18 cellular contexts compared by ENCODE assay signal in genomic region chr2:223598994-223599645, GRCh38. TPM values are rescaled to one million over a fixed set of nuclear protein-coding genes. Genes with fewer than 3 reads are reported as not detected.
A peak's percentile ranks its signal among the peaks of the same experiment; 100 is the strongest.
DNase-seq lines count a peak whose midpoint lies in the region; ATAC-seq, FAIRE-seq and TF ChIP-seq lines count a peak whose summit lies in the region.
"Had no signal": no experiment of that assay in that cellular context is flagged by ENCODE, and none has a peak within 500 bp of the region (broad histone marks: within the 10 kb centered on the region; RNA-seq: fewer than 3 reads in every experiment).

No MANE protein-coding gene starts in this region.

- no peak overlapping the region for H2AFZ ChIP-seq in keratinocyte (ENCODE audit: control insufficient read depth, low read length)

- H3K4me3 ChIP-seq in keratinocyte (ENCODE audit: control insufficient read depth in 2 of 3, extremely low read depth in 1 of 3, insufficient read depth in 2 of 3, low read depth in 1 of 3, low read length in 3 of 3), result no peak overlapping the region
- H3K4me3 ChIP-seq in CD8-positive, alpha-beta memory T cell (ENCODE audit: low read length), result no peak overlapping the region
- H3K4me3 ChIP-seq in upper lobe of right lung, result no peak overlapping the region
- H3K4me3 ChIP-seq: ascending aorta, ovary had no signal

- no peaks in the 10 kb centered on the region for H4K20me1 ChIP-seq in keratinocyte (ENCODE audit: control insufficient read depth, extremely low read depth, insufficient read depth, low read length)

- no peaks in the 10 kb centered on the region for H3K79me2 ChIP-seq in keratinocyte (ENCODE audit: control insufficient read depth, insufficient read depth, low read length)

- H3K9me3 ChIP-seq in keratinocyte (ENCODE audit: control insufficient read depth, low read depth, low read length) (no peaks in the 10 kb centered on the region), upper lobe of right lung (no peaks in the 10 kb centered on the region)
- H3K9me3 ChIP-seq in CD8-positive, alpha-beta memory T cell (ENCODE audit: low read length), result no peaks in the 10 kb centered on the region
- H3K9me3 ChIP-seq: ascending aorta, ovary had no signal

- H3K27ac ChIP-seq in keratinocyte (ENCODE audit: control insufficient read depth, insufficient read depth, low read length) (no peak overlapping the region), upper lobe of right lung (no peak overlapping the region)
- no peak overlapping the region for H3K27ac ChIP-seq in CD8-positive, alpha-beta memory T cell (ENCODE audit: low read depth, low read length)
- H3K27ac ChIP-seq: C4-2B, ovary had no signal

- ATAC-seq in upper lobe of right lung, result no peak
- ATAC-seq: activated CD4-positive, CD25-positive, alpha-beta regulatory T cell treated with anti-CD3 and anti-CD28 coated beads, Interleukin-2, amount 50 U/mL, for 24 hours had no signal

- no peak for TF ChIP-seq CTCF in brain (conservative IDR thresholded peaks at IDR 0.05)
- no peak for TF ChIP-seq CTCF in keratinocyte (optimal IDR thresholded peaks at IDR 0.05 in 1 of 3, IDR thresholded peaks at IDR 0.05 in 1 of 3, conservative IDR thresholded peaks at IDR 0.05 in 1 of 3; ENCODE audit: extremely low read depth in 1 of 3, insufficient read depth in 2 of 3, low read length in 3 of 3)
- no peak for TF ChIP-seq CTCF in upper lobe of right lung (IDR thresholded peaks at IDR 0.05)

- CTCF ChIA-PET in CD8-positive, alpha-beta memory T cell (lab: Charles Lee), result no interaction called here

- dilution Hi-C loops in keratinocyte (cut with MboI; ENCODE audit: extremely low pct_ligation_motif_present, low sequenced_read_pairs), result no loop called here

- H3K4me1 Mint-ChIP-seq in brain, result peaks cover 56% of the 10 kb centered on the region
- H3K4me1 Mint-ChIP-seq in CD8-positive, alpha-beta memory T cell, result peaks cover 0 to 8% (median 0%) of the 10 kb centered on the region in 3 donors

- no peaks in the 10 kb centered on the region for H3K27me3 Mint-ChIP-seq in brain
- peaks cover 4 to 8% of the 10 kb centered on the region in 2 donors for H3K27me3 Mint-ChIP-seq in CD8-positive, alpha-beta memory T cell
- H3K27me3 Mint-ChIP-seq: IgD-negative memory B cell had no signal

- no peak for FAIRE-seq in keratinocyte (lab: Jason Lieb, UNC)

- peak overlapping the region; percentile 57 to 84 (median 72) for H3K4me3 Mint-ChIP-seq in brain
- H3K4me3 Mint-ChIP-seq in CD8-positive, alpha-beta memory T cell, result no peak overlapping the region
- H3K4me3 Mint-ChIP-seq: activated T-cell treated with anti-CD3 and anti-CD28 coated beads, Interleukin-2, amount 50 U/mL, for 24 hours; IgD-negative memory B cell had no signal

- peaks cover 0 to 7% (median 0%) of the 10 kb centered on the region in 5 experiments for H3K9me3 Mint-ChIP-seq in brain
- no peaks in the 10 kb centered on the region for H3K9me3 Mint-ChIP-seq in CD8-positive, alpha-beta memory T cell
- H3K9me3 Mint-ChIP-seq: activated T-cell treated with anti-CD3 and anti-CD28 coated beads, Interleukin-2, amount 50 U/mL, for 24 hours; IgD-negative memory B cell had no signal

- H3K27me3 ChIP-seq in keratinocyte (ENCODE audit: control insufficient read depth, extremely low read depth, insufficient read depth, low read length), result no peaks in the 10 kb centered on the region
- H3K27me3 ChIP-seq in CD8-positive, alpha-beta memory T cell (ENCODE audit: insufficient read depth, low read length, poor library complexity, severe bottlenecking), result no peaks in the 10 kb centered on the region
- no peaks in the 10 kb centered on the region for H3K27me3 ChIP-seq in upper lobe of right lung
- H3K27me3 ChIP-seq: ascending aorta, ovary had no signal

- intact Hi-C loops in upper lobe of right lung (cut with DNase I), result no loop called here

- H3K9me1 ChIP-seq in keratinocyte (ENCODE audit: control insufficient read depth, extremely low read depth, insufficient read depth, low read length), result no peaks in the 10 kb centered on the region

- H3K4me2 ChIP-seq in keratinocyte (ENCODE audit: control insufficient read depth, extremely low read depth, insufficient read depth, low read depth, low read length), result peak overlapping the region; percentile 7

- peak overlapping the region in 3 of 5 experiments; percentile 67 to 94 (median 85) for H3K27ac Mint-ChIP-seq in brain
- no peak overlapping the region for H3K27ac Mint-ChIP-seq in CD8-positive, alpha-beta memory T cell
- H3K27ac Mint-ChIP-seq: activated T-cell treated with anti-CD3 and anti-CD28 coated beads, Interleukin-2, amount 50 U/mL, for 24 hours; IgD-negative memory B cell had no signal

- POLR2A ChIA-PET in CD8-positive, alpha-beta memory T cell (lab: Charles Lee), result no interaction called here

- H3K4me1 ChIP-seq in keratinocyte (ENCODE audit: control insufficient read depth, extremely low read depth, insufficient read depth, low read length) (peaks cover 10% of the 10 kb centered on the region), upper lobe of right lung (no peaks in the 10 kb centered on the region)
- H3K4me1 ChIP-seq in CD8-positive, alpha-beta memory T cell (ENCODE audit: insufficient read depth, low read length), result no peaks in the 10 kb centered on the region

- peaks cover 28% of the 10 kb centered on the region for H3K36me3 Mint-ChIP-seq in brain
- H3K36me3 Mint-ChIP-seq in CD8-positive, alpha-beta memory T cell, result no peaks in the 10 kb centered on the region
- H3K36me3 Mint-ChIP-seq: IgD-negative memory B cell had no signal

- H3K36me3 ChIP-seq in keratinocyte (ENCODE audit: control insufficient read depth in 2 of 2, extremely low read depth in 1 of 2, insufficient read depth in 2 of 2, low read length in 2 of 2), result no peaks in the 10 kb centered on the region
- H3K36me3 ChIP-seq in CD8-positive, alpha-beta memory T cell (ENCODE audit: insufficient read depth, low read length), result no peaks in the 10 kb centered on the region
- no peaks in the 10 kb centered on the region for H3K36me3 ChIP-seq in upper lobe of right lung
- H3K36me3 ChIP-seq: ascending aorta, ovary had no signal

- DNase-seq in AG08396 (ENCODE audit: low spot score) (peak; percentile 32), HT1080 (ENCODE audit: low read depth) (peak; percentile 61), keratinocyte (ENCODE audit: low read depth, low spot score) (no peak), upper lobe of right lung (no peak)
- no peak for DNase-seq in CD8-positive, alpha-beta memory T cell
- DNase-seq in activated naive CD4-positive, alpha-beta T cell treated with anti-CD3 and anti-CD28 coated beads, Interleukin-2, amount 50 U/mL, for 16 hours, result no peak
- DNase-seq in activated CD4-positive, CD25-positive, alpha-beta regulatory T cell (lab: John Stamatoyannopoulos, UW), result no peak
- DNase-seq: activated T-cell treated with anti-CD3 and anti-CD28 coated beads, Interleukin-2, amount 50 U/mL, for 24 hours; GF-D8; ovary; stimulated activated CD4-positive, alpha-beta T cell treated with anti-CD3 and anti-CD28 coated beads, Interleukin-4, amount 100 ng/mL, for 24 hours; stimulated activated naive CD4-positive, alpha-beta T cell; SW 1271 had no signal

- H3K9ac ChIP-seq in keratinocyte (ENCODE audit: control insufficient read depth, extremely low read depth, insufficient read depth, low read length), result no peak overlapping the region

RNA-seq across cellular contexts. Expression of gene SCG2, which starts 3.0 kb away (rescaled TPM):
- 4.6 and 8.2 TPM in 2 replicates for total RNA-seq in HT1080 (2014; rRNA removed; shearing (Covaris generic))
- 4.4 and 5.8 TPM in 2 replicates for polyA plus RNA-seq in HT1080 (2015; cell fraction: cytosol; rRNA removed)
- polyA plus RNA-seq in HT1080 (2015; cell fraction: nucleus; rRNA removed), result 17.2 and 22.1 TPM in 2 replicates
- polyA plus RNA-seq in brain (ENCODE audit: insufficient read depth, low read depth, low replicate concordance) (63.4 TPM), keratinocyte (0.08 to 0.10 TPM (median 0.08 TPM) in 3 replicates)
- 0.70 TPM for polyA plus RNA-seq in keratinocyte (2011; ENCODE audit: low read depth)
- 0.09 and 0.10 TPM in 2 replicates for polyA plus RNA-seq in keratinocyte (2011; cell fraction: cytosol; rRNA removed)
- polyA plus RNA-seq in keratinocyte (2011; cell fraction: nucleus; rRNA removed), result 0.25 and 0.43 TPM in 2 replicates
- 0.27 TPM in 1 of 2 replicates, not detected in the other for polyA plus RNA-seq in keratinocyte (2012; ENCODE audit: low replicate concordance)
- not detected in 3 replicates for polyA minus RNA-seq in keratinocyte
- polyA minus RNA-seq in keratinocyte (2011; cell fraction: cytosol; rRNA and poly(A)+ RNA removed), result not detected
- not detected in 2 replicates for polyA minus RNA-seq in keratinocyte (2011; cell fraction: nucleus; rRNA and poly(A)+ RNA removed)
- not detected for total RNA-seq in CD8-positive, alpha-beta memory T cell
- not detected for polyA plus RNA-seq in CD8-positive, alpha-beta memory T cell
- total RNA-seq in upper lobe of right lung, result 0.61 TPM
- polyA plus RNA-seq: IgD-negative memory B cell had no signal

Comparison
In these comparisons a context has a peak if more than half of its experiments do, and no peak if none do; other contexts are left out.
1. DNase-seq: peak in AG08396 (single experiment) and HT1080 (single experiment); none in keratinocyte (single experiment), CD8-positive, alpha-beta memory T cell (0 of 5), upper lobe of right lung (single experiment), activated naive CD4-positive, alpha-beta T cell treated with anti-CD3 and anti-CD28 coated beads, Interleukin-2, amount 50 U/mL, for 16 hours (single experiment) and activated CD4-positive, CD25-positive, alpha-beta regulatory T cell (0 of 4).
2. H3K27ac Mint-ChIP-seq: peak in brain (3 of 5); none in CD8-positive, alpha-beta memory T cell (0 of 8).
3. H3K4me3 Mint-ChIP-seq: peak in brain (5 of 5); none in CD8-positive, alpha-beta memory T cell (0 of 7).